In the genomic region with DNA sequence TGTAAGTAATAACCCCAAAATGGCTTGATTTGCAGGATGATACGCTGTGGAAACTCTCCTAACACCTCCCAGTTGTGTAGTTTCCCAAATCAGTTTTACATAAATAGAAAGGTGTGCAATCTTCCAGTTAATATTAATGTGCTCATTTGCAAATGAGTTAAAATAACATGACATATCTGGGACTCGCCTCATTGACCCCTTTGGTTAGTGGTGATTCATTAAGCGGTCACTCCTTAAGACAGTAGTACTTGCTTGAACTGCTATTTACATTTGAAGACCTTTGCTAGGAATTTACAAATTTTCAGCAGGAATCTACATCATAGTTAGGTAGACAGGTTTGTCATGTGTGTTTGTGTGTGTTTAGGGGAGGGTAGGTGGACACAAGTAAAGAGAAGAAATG, we compare ENCODE assay signal across 1 cellular context.
TF ChIP-seq lines count a peak whose summit lies in the region.

No MANE protein-coding gene starts in this region.

TF ChIP-seq in GM23338, 12 proteins besides CTCF, POLR2A, EP300 and RAD21 (continued from another document):
- no peak for TF ChIP-seq NANOG (IDR thresholded peaks at IDR 0.05; ENCODE audit: borderline replicate concordance)
- TF ChIP-seq CREB1 (CRISPR knock-in tag; IDR thresholded peaks at IDR 0.05; ENCODE audit: low read depth): no peak
- no peak for TF ChIP-seq ZNF114 (CRISPR knock-in tag; IDR thresholded peaks at IDR 0.05)
- TF ChIP-seq JUNB (IDR thresholded peaks at IDR 0.05; ENCODE audit: unreplicated experiment): no peak
- TF ChIP-seq POLR2AphosphoS5 (IDR thresholded peaks at IDR 0.05; ENCODE audit: low read depth): no peak
- no peak for TF ChIP-seq ZNF331 (CRISPR knock-in tag; IDR thresholded peaks at IDR 0.05; ENCODE audit: low read depth)
- no peak for TF ChIP-seq EZH2 (IDR thresholded peaks at IDR 0.05; ENCODE audit: low read depth, unreplicated experiment)
